ENCODE assay signal across 8 cellular contexts in genomic region chr16:30609002-30609927, GRCh38. TPM values are rescaled to one million over a fixed set of nuclear protein-coding genes. Genes with fewer than 3 reads are reported as not detected.
A peak's percentile ranks its signal among the peaks of the same experiment; 100 is the strongest.
DNase-seq lines count a peak whose midpoint lies in the region; ATAC-seq and TF ChIP-seq lines count a peak whose summit lies in the region.

No MANE protein-coding gene starts in this region.

- H3K4me1 Mint-ChIP-seq in CD4-positive, alpha-beta T cell (ENCODE audit: low read depth), result peaks cover 23% of the 10 kb centered on the region
- peaks cover 10% of the 10 kb centered on the region for H3K4me1 Mint-ChIP-seq in chondrocyte (ENCODE audit: low read depth)

- H3K27me3 ChIP-seq in CD4-positive, alpha-beta T cell (ENCODE audit: control insufficient read depth, insufficient read depth, low read length), result no peaks in the 10 kb centered on the region
- H3K27me3 ChIP-seq in layer of hippocampus (ENCODE audit: control insufficient read depth, insufficient read depth, low read length), result no peaks in the 10 kb centered on the region

- no peak for TF ChIP-seq CTCF in CD4-positive, alpha-beta T cell (IDR thresholded peaks at IDR 0.05)
- TF ChIP-seq CTCF in chondrocyte (IDR thresholded peaks at IDR 0.05), result no peak

- H3K27ac ChIP-seq in CD4-positive, alpha-beta T cell (ENCODE audit: low read depth, low read length), result peak overlapping the region; percentile 89
- peak overlapping the region; percentile 95 for H3K27ac ChIP-seq in layer of hippocampus (ENCODE audit: low read depth, low read length)

- peak overlapping the region; percentile 91 for H3K4me3 Mint-ChIP-seq in CD4-positive, alpha-beta T cell
- H3K4me3 Mint-ChIP-seq in chondrocyte (ENCODE audit: unreplicated experiment), result peak overlapping the region; percentile 85

- H3K36me3 Mint-ChIP-seq in CD4-positive, alpha-beta T cell (ENCODE audit: low read depth), result peaks cover 49% of the 10 kb centered on the region
- H3K36me3 Mint-ChIP-seq in chondrocyte (ENCODE audit: low read depth), result peaks cover 12% of the 10 kb centered on the region

- ATAC-seq in CD4-positive, alpha-beta T cell (ENCODE audit: poor library complexity), result peak; percentile 32
- peak; percentile 27 for ATAC-seq in GM19397 (IDR thresholded peaks at IDR 0.05; ENCODE audit: unreplicated experiment)

- CTCF ChIA-PET in CD4-positive, alpha-beta T cell (lab: Charles Lee), result interaction anchor here (1.1 to 2.4 kb wide), 9 partner anchors 11 to 200 kb away, joined by 3 to 11 read pairs (median 3); partner anchors contain the start of gene DCTPP1

- H3K27me3 Mint-ChIP-seq in CD4-positive, alpha-beta T cell, result no peaks in the 10 kb centered on the region
- H3K27me3 Mint-ChIP-seq in chondrocyte (ENCODE audit: low read depth), result no peaks in the 10 kb centered on the region

- H3K9me3 ChIP-seq in CD4-positive, alpha-beta T cell (ENCODE audit: control insufficient read depth, low read length), result no peaks in the 10 kb centered on the region

- intact Hi-C loops in CD4-positive, alpha-beta T cell (cut with DNase I, micrococcal nuclease), result no loop called here

- H3K9me3 Mint-ChIP-seq in CD4-positive, alpha-beta T cell, result no peaks in the 10 kb centered on the region
- H3K9me3 Mint-ChIP-seq in chondrocyte (ENCODE audit: low read depth), result no peaks in the 10 kb centered on the region

- DNase-seq in CD4-positive, alpha-beta T cell, result peak in 8 of 10 experiments; percentile 14 to 55 (median 34)
- DNase-seq in HT1080 (ENCODE audit: low read depth) (peak; percentile 17), UCSD-AML1 (lab: John Stamatoyannopoulos, UW; ENCODE audit: unreplicated experiment) (peak; percentile 70), chondrocyte (ENCODE audit: low spot score) (peak; percentile 93), NCI-H226 (no peak)
- peak; percentile 44 for DNase-seq in stimulated activated CD4-positive, alpha-beta T cell treated with anti-CD3 and anti-CD28 coated beads, Interleukin-4, amount 100 ng/mL, for 24 hours

- POLR2A ChIA-PET in CD4-positive, alpha-beta T cell (lab: Charles Lee), result interaction anchor here (0.7 to 2.6 kb wide), 20 partner anchors 11 to 191 kb away, joined by 3 to 19 read pairs (median 6); partner anchors contain the start of genes DCTPP1, FBRS, PRR14 and ZNF688

- peak overlapping the region; percentile 93 for H3K27ac Mint-ChIP-seq in CD4-positive, alpha-beta T cell
- peak overlapping the region; percentile 94 for H3K27ac Mint-ChIP-seq in chondrocyte (ENCODE audit: unreplicated experiment)

RNA-seq across cellular contexts. Expression of gene ZNF689, which starts 0.9 kb away (rescaled TPM):
- 10 to 100 TPM; 15.3 to 15.7 TPM for total RNA-seq in CD4-positive, alpha-beta T cell
- 9.5 and 10.6 TPM in 2 replicates for total RNA-seq in HT1080 (2014; rRNA removed; shearing (Covaris generic))
- polyA plus RNA-seq in HT1080 (2015; cell fraction: cytosol; rRNA removed), result 7.1 and 7.3 TPM in 2 replicates
- polyA plus RNA-seq in HT1080 (2015; cell fraction: nucleus; rRNA removed), result 6.8 and 7.9 TPM in 2 replicates
- total RNA-seq in chondrocyte, result 5.9 to 8.5 TPM (median 7.1 TPM) in 3 replicates

RNA-seq across cellular contexts. Expression of gene ZNF785, which starts 23.8 kb away (rescaled TPM):
- 1 to 10 TPM; 6.6 to 7.7 TPM for total RNA-seq in CD4-positive, alpha-beta T cell
- 5.4 and 7.7 TPM in 2 replicates for total RNA-seq in HT1080 (2014; rRNA removed; shearing (Covaris generic))
- 5.0 and 5.9 TPM in 2 replicates for polyA plus RNA-seq in HT1080 (2015; cell fraction: cytosol; rRNA removed)
- 20.0 and 22.4 TPM in 2 replicates for polyA plus RNA-seq in HT1080 (2015; cell fraction: nucleus; rRNA removed)
- total RNA-seq in chondrocyte, result 17.0 to 20.2 TPM (median 17.7 TPM) in 3 replicates

RNA-seq across cellular contexts. Expression of gene ZNF688, which starts 37.8 kb away (rescaled TPM):
- total RNA-seq in CD4-positive, alpha-beta T cell, result 1 to 10 TPM; 8.8 to 9.6 TPM
- 6.5 and 7.2 TPM in 2 replicates for total RNA-seq in HT1080 (2014; rRNA removed; shearing (Covaris generic))
- polyA plus RNA-seq in HT1080 (2015; cell fraction: cytosol; rRNA removed), result 4.9 and 5.7 TPM in 2 replicates
- polyA plus RNA-seq in HT1080 (2015; cell fraction: nucleus; rRNA removed), result 6.8 and 6.9 TPM in 2 replicates
- 11.7 to 15.0 TPM (median 13.7 TPM) in 3 replicates for total RNA-seq in chondrocyte

RNA-seq across cellular contexts. Expression of gene PRR14, which starts 41.5 kb away (rescaled TPM):
- 10 to 100 TPM; 50.2 to 51.7 TPM for total RNA-seq in CD4-positive, alpha-beta T cell
- total RNA-seq in HT1080 (2014; rRNA removed; shearing (Covaris generic)), result 11.0 and 26.6 TPM in 2 replicates
- 33.8 and 36.4 TPM in 2 replicates for polyA plus RNA-seq in HT1080 (2015; cell fraction: cytosol; rRNA removed)
- 65.8 and 75.9 TPM in 2 replicates for polyA plus RNA-seq in HT1080 (2015; cell fraction: nucleus; rRNA removed)
- 33.5 to 46.9 TPM (median 42.0 TPM) in 3 replicates for total RNA-seq in chondrocyte

RNA-seq across cellular contexts. Expression of gene FBRS, which starts 49.0 kb away (rescaled TPM):
- total RNA-seq in CD4-positive, alpha-beta T cell, result 100 to 1,000 TPM; 162 to 163 TPM
- total RNA-seq in HT1080 (2014; rRNA removed; shearing (Covaris generic)), result 20.0 and 23.1 TPM in 2 replicates
- 33.2 and 34.2 TPM in 2 replicates for polyA plus RNA-seq in HT1080 (2015; cell fraction: cytosol; rRNA removed)
- 68.5 and 77.9 TPM in 2 replicates for polyA plus RNA-seq in HT1080 (2015; cell fraction: nucleus; rRNA removed)
- 49.9 to 54.5 TPM (median 52.8 TPM) in 3 replicates for total RNA-seq in chondrocyte
